In genomic region chr5:3896098-3896497, GRCh38 we compare ENCODE assay signal across 24 cellular contexts.
"Had no signal": no experiment of that assay in that cellular context is flagged by ENCODE, and none has a peak within 500 bp of the region (broad histone marks: within the 10 kb centered on the region; RNA-seq: fewer than 3 reads in every experiment).

No MANE protein-coding gene starts in this region.

- ATAC-seq: left colon; left lung; lower lobe of right lung; natural killer cell; right lobe of liver; stimulated activated memory B cell treated with anti-CD40 and anti-IgM and Interleukin-4, amounts not matched to agents 10 μg/mL and 1 μg/mL and 100 μg/mL, for 72 hours; stimulated activated naive CD8-positive, alpha-beta T cell treated with anti-CD3 and anti-CD28 coated beads, Interleukin-15, amount 100 ng/mL, for 72 hours had no signal

- H3K9me3 ChIP-seq: lower lobe of right lung, right atrium auricular region, right lobe of liver, uterus had no signal

- H2AFZ ChIP-seq: neural progenitor cell had no signal

- DNase-seq: immature natural killer cell; kidney; left colon; left lung; lower lobe of right lung; mesendoderm; naive B cell; natural killer cell; nephron progenitor cell; ovary; right lobe of liver; stimulated activated CD4-positive, alpha-beta T cell treated with anti-CD3 and anti-CD28 coated beads, Interleukin-1b, Interleukin-23, amount 100 ng/mL, for 48 hours; stimulated activated CD4-positive, alpha-beta T cell treated with anti-CD3 and anti-CD28 coated beads, Interleukin-2, amount 100 ng/mL, for 48 hours; stimulated activated CD4-positive, alpha-beta T cell treated with anti-CD3 and anti-CD28 coated beads, Interleukin-4, amount 100 ng/mL, for 4 hours; stimulated activated CD8-positive, alpha-beta memory T cell treated with anti-CD3 and anti-CD28 coated beads, Interleukin-4, amount 100 ng/mL, for 48 hours; stimulated activated naive CD4-positive, alpha-beta T cell treated with Interleukin-2 at 50 U/mL for 16 hours; stimulated activated naive CD8-positive, alpha-beta T cell treated with anti-CD3 and anti-CD28 coated beads, Interleukin-15, amount 100 ng/mL, for 72 hours; substantia nigra; uterus had no signal

- H3K36me3 ChIP-seq: left lung, lower lobe of right lung, neural progenitor cell, ovary, right atrium auricular region, right lobe of liver, tibial nerve, uterus had no signal

- H3K9ac ChIP-seq: neural progenitor cell had no signal

- H3K4me1 ChIP-seq: left lung, lower lobe of right lung, right atrium auricular region, right lobe of liver, tibial nerve, uterus had no signal

- H3K27me3 ChIP-seq: left lung, neural progenitor cell, ovary, right atrium auricular region, right lobe of liver, tibial nerve, uterus had no signal

- H3K4me3 ChIP-seq: left lung, lower lobe of right lung, neural progenitor cell, ovary, right atrium auricular region, right lobe of liver, smooth muscle cell, tibial nerve, uterus had no signal

- H3K4me2 ChIP-seq: neural progenitor cell, smooth muscle cell had no signal

- H3K27ac ChIP-seq: left lung, lower lobe of right lung, neural progenitor cell, ovary, right atrium auricular region, right lobe of liver, tibial nerve, uterus had no signal
